Comparison of ENCODE assay signal across 1 cellular context in genomic region chr6:37210313-37210898, GRCh38.
TF ChIP-seq lines count a peak whose summit lies in the region.

No MANE protein-coding gene starts in this region.

TF ChIP-seq in HEK293, 187 proteins besides CTCF, POLR2A, EP300 and RAD21 (continued from another document and continues in another):
- no peak for TF ChIP-seq ZNF670 (tag by site-specific recombination; IDR thresholded peaks at IDR 0.05; ENCODE audit: low read depth)
- TF ChIP-seq ZNF560 (tag by site-specific recombination; IDR thresholded peaks at IDR 0.05; ENCODE audit: borderline replicate concordance), result no peak
- no peak for TF ChIP-seq ZBTB49 (tag by site-specific recombination; IDR thresholded peaks at IDR 0.05; ENCODE audit: low read depth)
- no peak for TF ChIP-seq ZNF704 (tag by site-specific recombination; IDR thresholded peaks at IDR 0.05)
- 0 out of 2 replicates have a peak, but pooled peaks have one; percentile 36 for TF ChIP-seq KLF8 (tag by site-specific recombination; IDR thresholded peaks at IDR 0.05)
- TF ChIP-seq SCRT2 (tag by site-specific recombination; IDR thresholded peaks at IDR 0.05), result 0 out of 2 replicates have a peak, but pooled peaks have one; percentile 12
- TF ChIP-seq KLF17 (tag by site-specific recombination; IDR thresholded peaks at IDR 0.05), result no peak
- no peak for TF ChIP-seq ZSCAN4 (tag by site-specific recombination; IDR thresholded peaks at IDR 0.05)
- no peak; the same call in 1 of the 2 replicates for TF ChIP-seq ZNF366 (tag by site-specific recombination; conservative IDR thresholded peaks at IDR 0.05)
- no peak for TF ChIP-seq ZBTB26 (tag by site-specific recombination; optimal IDR thresholded peaks at IDR 0.05)
- no peak for TF ChIP-seq ZFP41 (tag by site-specific recombination; IDR thresholded peaks at IDR 0.05; ENCODE audit: borderline replicate concordance)
- no peak for TF ChIP-seq ZNF544 (tag by site-specific recombination; IDR thresholded peaks at IDR 0.05)
- TF ChIP-seq ZNF660 (tag by site-specific recombination; IDR thresholded peaks at IDR 0.05), result peak; percentile 92; the same call in 1 of the 2 replicates
- no peak; the same call in 1 of the 2 replicates for TF ChIP-seq ZNF341 (tag by site-specific recombination; IDR thresholded peaks at IDR 0.05; ENCODE audit: low read depth)
- TF ChIP-seq ZNF571 (tag by site-specific recombination; IDR thresholded peaks at IDR 0.05), result no peak
- no peak for TF ChIP-seq PRDM2 (tag by site-specific recombination; IDR thresholded peaks at IDR 0.05; ENCODE audit: borderline replicate concordance)
- TF ChIP-seq ZNF114 (tag by site-specific recombination; IDR thresholded peaks at IDR 0.05), result no peak
- peak; percentile 56; the same call in 1 of the 2 replicates for TF ChIP-seq ZNF692 (tag by site-specific recombination; IDR thresholded peaks at IDR 0.05)
- no peak for TF ChIP-seq OVOL3 (tag by site-specific recombination; IDR thresholded peaks at IDR 0.05)
- no peak for TF ChIP-seq ZBTB20 (tag by site-specific recombination; IDR thresholded peaks at IDR 0.05)
- TF ChIP-seq SETDB1 (IDR thresholded peaks at IDR 0.05; ENCODE audit: insufficient read length, low read length), result no peak
- no peak for TF ChIP-seq MZF1 (tag by site-specific recombination; IDR thresholded peaks at IDR 0.05; ENCODE audit: borderline replicate concordance)
- TF ChIP-seq ZNF561 (tag by site-specific recombination; IDR thresholded peaks at IDR 0.05; ENCODE audit: borderline replicate concordance), result 0 out of 2 replicates have a peak, but pooled peaks have one; percentile 20
- TF ChIP-seq ZNF350 (tag by site-specific recombination; IDR thresholded peaks at IDR 0.05), result no peak
- no peak for TF ChIP-seq ZNF292 (tag by site-specific recombination; IDR thresholded peaks at IDR 0.05; ENCODE audit: borderline replicate concordance, low read depth)
- TF ChIP-seq MEIS1 (CRISPR knock-in tag; IDR thresholded peaks at IDR 0.05; ENCODE audit: borderline replicate concordance), result no peak
- no peak for TF ChIP-seq ZNF701 (tag by site-specific recombination; IDR thresholded peaks at IDR 0.05)
- no peak for TF ChIP-seq RBAK (tag by site-specific recombination; IDR thresholded peaks at IDR 0.05)
- TF ChIP-seq ZNF792 (tag by site-specific recombination; IDR thresholded peaks at IDR 0.05), result no peak
- TF ChIP-seq FEZF1 (tag by site-specific recombination; IDR thresholded peaks at IDR 0.05), result no peak
- TF ChIP-seq ZNF837 (tag by site-specific recombination; IDR thresholded peaks at IDR 0.05), result no peak
- TF ChIP-seq ZNF513 (tag by site-specific recombination; IDR thresholded peaks at IDR 0.05), result no peak
- no peak for TF ChIP-seq HOXA7 (CRISPR knock-in tag; IDR thresholded peaks at IDR 0.05; ENCODE audit: borderline replicate concordance)
- TF ChIP-seq ZNF362 (tag by site-specific recombination; IDR thresholded peaks at IDR 0.05), result no peak
- TF ChIP-seq ZNF23 (tag by site-specific recombination; IDR thresholded peaks at IDR 0.05; ENCODE audit: borderline replicate concordance), result no peak
- no peak for TF ChIP-seq ZNF768 (tag by site-specific recombination; IDR thresholded peaks at IDR 0.05)
- TF ChIP-seq ZNF280C (tag by site-specific recombination; IDR thresholded peaks at IDR 0.05), result no peak
